ENCODE assay signal across 16 cellular contexts in the genomic region with DNA sequence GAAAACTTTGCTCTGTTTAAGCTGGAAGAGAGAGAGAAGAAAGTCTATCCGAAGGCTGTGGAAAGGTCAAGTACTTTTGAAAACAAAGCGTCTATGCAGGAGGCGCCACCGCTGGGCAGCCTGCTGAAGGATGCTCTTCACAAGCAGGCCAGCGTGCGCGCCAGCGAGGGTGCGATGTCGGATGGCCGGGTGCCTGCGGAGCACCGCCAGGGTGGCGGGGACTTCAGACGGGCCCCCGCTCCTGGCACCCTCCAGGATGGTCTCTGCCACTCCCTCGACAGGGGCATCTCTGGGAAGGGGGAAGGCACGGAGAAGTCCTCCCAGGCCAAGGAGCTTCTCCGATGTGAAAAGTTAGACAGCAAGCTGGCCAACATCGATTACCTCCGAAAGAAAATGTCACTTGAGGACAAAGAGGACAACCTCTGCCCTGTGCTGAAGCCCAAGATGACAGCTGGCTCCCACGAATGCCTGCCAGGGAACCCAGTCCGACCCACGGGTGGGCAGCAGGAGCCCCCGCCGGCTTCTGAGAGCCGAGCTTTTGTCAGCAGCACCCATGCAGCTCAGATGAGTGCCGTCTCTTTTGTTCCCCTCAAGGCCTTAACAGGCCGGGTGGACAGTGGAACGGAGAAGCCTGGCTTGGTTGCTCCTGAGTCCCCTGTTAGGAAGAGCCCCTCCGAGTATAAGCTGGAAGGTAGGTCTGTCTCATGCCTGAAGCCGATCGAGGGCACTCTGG. TPM values are rescaled to one million over a fixed set of nuclear protein-coding genes. Genes with fewer than 3 reads are reported as not detected.
DNase-seq lines count a peak whose midpoint lies in the region; ATAC-seq lines count a peak whose summit lies in the region.
"Had no signal": no experiment of that assay in that cellular context is flagged by ENCODE, and none has a peak within 500 bp of the region (broad histone marks: within the 10 kb centered on the region; RNA-seq: fewer than 3 reads in every experiment).

No MANE protein-coding gene starts in this region.

- H3K27ac Mint-ChIP-seq in activated naive CD4-positive, alpha-beta T cell treated with anti-CD3 and anti-CD28 coated beads, Interleukin-2, amount 50 U/mL, for 24 hours, result peak overlapping the region; percentile 51
- H3K27ac Mint-ChIP-seq in T-cell, result peak overlapping the region; percentile 99
- peak overlapping the region; percentile 95 for H3K27ac Mint-ChIP-seq in dendritic cell treated with granulocyte-macrophage colony-stimulating factor and Interleukin-4, amounts not matched to agents 40 ng/mL and 50 ng/mL, for 4 days
- peak overlapping the region; percentile 97 for H3K27ac Mint-ChIP-seq in stimulated activated effector memory CD8-positive, alpha-beta T cell treated with anti-CD3 and anti-CD28 coated beads, Interleukin-12 subunit alpha, Interleukin-12 subunit beta, amount 100 ng/mL, for 72 hours

- no peak for DNase-seq in activated naive CD4-positive, alpha-beta T cell (lab: John Stamatoyannopoulos, UW)
- DNase-seq in T-cell (no peak), SIG-M5 treated with dmso at 0.1 percent for 504 hours (lab: John Stamatoyannopoulos, UW; ENCODE audit: unreplicated experiment) (no peak)
- DNase-seq in stimulated activated effector memory CD8-positive, alpha-beta T cell treated with anti-CD3 and anti-CD28 coated beads, Interleukin-12 subunit alpha, Interleukin-12 subunit beta, amount 100 ng/mL, for 72 hours (ENCODE audit: low spot score in 2 of 2), result no peak
- DNase-seq in central memory CD4-positive, alpha-beta T cell, result no peak
- DNase-seq: activated CD4-positive, alpha-beta T cell treated with anti-CD3 and anti-CD28 coated beads for 4 hours; body of pancreas; Caco-2; NCI-H1694; NCI-H82; stimulated activated CD4-positive, alpha-beta T cell treated with anti-CD3 and anti-CD28 coated beads, Interleukin-2, amount 100 ng/mL, for 48 hours had no signal

- H3K27me3 Mint-ChIP-seq in activated naive CD4-positive, alpha-beta T cell treated with anti-CD3 and anti-CD28 coated beads, Interleukin-2, amount 50 U/mL, for 24 hours, result no peaks in the 10 kb centered on the region
- H3K27me3 Mint-ChIP-seq in T-cell, result no peaks in the 10 kb centered on the region
- H3K27me3 Mint-ChIP-seq in dendritic cell treated with granulocyte-macrophage colony-stimulating factor and Interleukin-4, amounts not matched to agents 40 ng/mL and 50 ng/mL, for 4 days, result no peaks in the 10 kb centered on the region

- ATAC-seq in T-cell (replicated peaks in 1 of 4), result no peak
- no peak for ATAC-seq in stimulated activated effector memory CD8-positive, alpha-beta T cell treated with anti-CD3 and anti-CD28 coated beads, Interleukin-12 subunit alpha, Interleukin-12 subunit beta, amount 100 ng/mL, for 72 hours
- ATAC-seq in GM21528 (IDR thresholded peaks at IDR 0.05; ENCODE audit: low FRiP score, unreplicated experiment), result no peak
- ATAC-seq: body of pancreas, left lobe of liver had no signal

- H3K4me3 Mint-ChIP-seq in activated naive CD4-positive, alpha-beta T cell treated with anti-CD3 and anti-CD28 coated beads, Interleukin-2, amount 50 U/mL, for 24 hours, result peak overlapping the region; percentile 33
- H3K4me3 Mint-ChIP-seq in T-cell, result peak overlapping the region; percentile 39 to 87 (median 84)
- H3K4me3 Mint-ChIP-seq in dendritic cell treated with granulocyte-macrophage colony-stimulating factor and Interleukin-4, amounts not matched to agents 40 ng/mL and 50 ng/mL, for 4 days, result peak overlapping the region; percentile 77
- peak overlapping the region; percentile 80 for H3K4me3 Mint-ChIP-seq in stimulated activated effector memory CD8-positive, alpha-beta T cell treated with anti-CD3 and anti-CD28 coated beads, Interleukin-12 subunit alpha, Interleukin-12 subunit beta, amount 100 ng/mL, for 72 hours

- H3K9me3 Mint-ChIP-seq in activated naive CD4-positive, alpha-beta T cell treated with anti-CD3 and anti-CD28 coated beads, Interleukin-2, amount 50 U/mL, for 24 hours, result no peaks in the 10 kb centered on the region
- H3K9me3 Mint-ChIP-seq in T-cell, result no peaks in the 10 kb centered on the region
- no peaks in the 10 kb centered on the region for H3K9me3 Mint-ChIP-seq in dendritic cell treated with granulocyte-macrophage colony-stimulating factor and Interleukin-4, amounts not matched to agents 40 ng/mL and 50 ng/mL, for 4 days
- no peaks in the 10 kb centered on the region for H3K9me3 Mint-ChIP-seq in stimulated activated effector memory CD8-positive, alpha-beta T cell treated with anti-CD3 and anti-CD28 coated beads, Interleukin-12 subunit alpha, Interleukin-12 subunit beta, amount 100 ng/mL, for 72 hours

- peaks cover 93% of the 10 kb centered on the region for H3K4me1 Mint-ChIP-seq in activated naive CD4-positive, alpha-beta T cell treated with anti-CD3 and anti-CD28 coated beads, Interleukin-2, amount 50 U/mL, for 24 hours
- peaks cover 80 to 92% (median 84%) of the 10 kb centered on the region in 3 donors for H3K4me1 Mint-ChIP-seq in T-cell
- H3K4me1 Mint-ChIP-seq in dendritic cell treated with granulocyte-macrophage colony-stimulating factor and Interleukin-4, amounts not matched to agents 40 ng/mL and 50 ng/mL, for 4 days (ENCODE audit: low read depth), result peaks cover 66% of the 10 kb centered on the region
- H3K4me1 Mint-ChIP-seq in stimulated activated effector memory CD8-positive, alpha-beta T cell treated with anti-CD3 and anti-CD28 coated beads, Interleukin-12 subunit alpha, Interleukin-12 subunit beta, amount 100 ng/mL, for 72 hours, result peaks cover 79% of the 10 kb centered on the region

- peaks cover 3% of the 10 kb centered on the region for H3K36me3 Mint-ChIP-seq in activated naive CD4-positive, alpha-beta T cell treated with anti-CD3 and anti-CD28 coated beads, Interleukin-2, amount 50 U/mL, for 24 hours
- H3K36me3 Mint-ChIP-seq in T-cell, result peaks cover 32% of the 10 kb centered on the region
- H3K36me3 Mint-ChIP-seq in dendritic cell treated with granulocyte-macrophage colony-stimulating factor and Interleukin-4, amounts not matched to agents 40 ng/mL and 50 ng/mL, for 4 days (ENCODE audit: low read depth), result peaks cover 16% of the 10 kb centered on the region
- peaks cover 59% of the 10 kb centered on the region for H3K36me3 Mint-ChIP-seq in stimulated activated effector memory CD8-positive, alpha-beta T cell treated with anti-CD3 and anti-CD28 coated beads, Interleukin-12 subunit alpha, Interleukin-12 subunit beta, amount 100 ng/mL, for 72 hours

- CTCF ChIA-PET in T-cell (lab: Charles Lee), result interaction anchor here (1.2 to 6.2 kb wide), 2 partner anchors 43 to 44 kb away, joined by 5 to 119 read pairs; no protein-coding TSS in a partner anchor

- POLR2A ChIA-PET in T-cell (lab: Charles Lee), result interaction anchor here (0.7 kb wide), 2 partner anchors 51 to 331 kb away, joined by 3 read pairs; no protein-coding TSS in a partner anchor

- intact Hi-C loops in dendritic cell treated with granulocyte-macrophage colony-stimulating factor and Interleukin-4, amounts not matched to agents 40 ng/mL and 50 ng/mL, for 4 days (cut with micrococcal nuclease), result no loop called here

RNA-seq across cellular contexts. Expression of a gene that starts 32.6 kb away (rescaled TPM):
- 1 to 10 TPM in 2 of 5 donors, under 1 TPM in 3; 0.16 to 1.3 (median 0.73) TPM for total RNA-seq in T-cell
- total RNA-seq: Caco-2, dermis microvascular lymphatic vessel endothelial cell had no signal

Comparison
In these comparisons a context has a peak if more than half of its experiments do, and no peak if none do; other contexts are left out.
1. H3K4me3 Mint-ChIP-seq: peak in every context shown above with its lines; median percentile 84 in T-cell; 80 in stimulated activated effector memory CD8-positive, alpha-beta T cell treated with anti-CD3 and anti-CD28 coated beads, Interleukin-12 subunit alpha, Interleukin-12 subunit beta, amount 100 ng/mL, for 72 hours; 77 in dendritic cell treated with granulocyte-macrophage colony-stimulating factor and Interleukin-4, amounts not matched to agents 40 ng/mL and 50 ng/mL, for 4 days; 33 in activated naive CD4-positive, alpha-beta T cell treated with anti-CD3 and anti-CD28 coated beads, Interleukin-2, amount 50 U/mL, for 24 hours.